ENCODE assay signal across 19 cellular contexts in genomic region chr22:32333141-32333768, GRCh38. TPM values are rescaled to one million over a fixed set of nuclear protein-coding genes. Genes with fewer than 3 reads are reported as not detected.
DNase-seq lines count a peak whose midpoint lies in the region; ATAC-seq and TF ChIP-seq lines count a peak whose summit lies in the region.
"Had no signal": no experiment of that assay in that cellular context is flagged by ENCODE, and none has a peak within 500 bp of the region (broad histone marks: within the 10 kb centered on the region; RNA-seq: fewer than 3 reads in every experiment).

No MANE protein-coding gene starts in this region.

- H3K9me3 ChIP-seq in right atrium auricular region (no peaks in the 10 kb centered on the region), heart right ventricle (peaks cover 0 to 4% (median 0%) of the 10 kb centered on the region in 11 donors), neuronal stem cell (replicated peaks in 1 of 2; ENCODE audit: control insufficient read depth in 2 of 2, insufficient read depth in 1 of 2, low read depth in 1 of 2, low read length in 2 of 2) (peaks cover 0 to 2% of the 10 kb centered on the region in 2 donors), vagina (no peaks in the 10 kb centered on the region)

- H3K18ac ChIP-seq in neuronal stem cell (ENCODE audit: low read length), result peak overlapping the region; percentile 90

- TF ChIP-seq CTCF in right atrium auricular region (IDR thresholded peaks at IDR 0.05) (no peak), heart right ventricle (IDR thresholded peaks at IDR 0.05) (no peak), coronary artery (IDR thresholded peaks at IDR 0.05) (no peak), vagina (IDR thresholded peaks at IDR 0.05) (no peak)

- H4K91ac ChIP-seq in neuronal stem cell (ENCODE audit: low read depth, low read length, poor library complexity), result peak overlapping the region; percentile 86

- H3K4me3 ChIP-seq in right atrium auricular region (no peak overlapping the region), heart right ventricle (no peak overlapping the region), coronary artery (no peak overlapping the region), neuronal stem cell (ENCODE audit: low read length in 2 of 2) (no peak overlapping the region), vagina (no peak overlapping the region)

- H3K27me3 ChIP-seq in right atrium auricular region (no peaks in the 10 kb centered on the region), heart right ventricle (no peaks in the 10 kb centered on the region), neuronal stem cell (ENCODE audit: control insufficient read depth in 3 of 3, insufficient read depth in 3 of 3, low read depth in 1 of 3, low read length in 3 of 3) (no peaks in the 10 kb centered on the region), vagina (no peaks in the 10 kb centered on the region)

- no peak for TF ChIP-seq POLR2A in vagina (IDR thresholded peaks at IDR 0.05)

- intact Hi-C loops in heart right ventricle (cut with DNase I) (no loop called here), vagina (cut with DNase I) (no loop called here)

- ATAC-seq in heart right ventricle, result no peak
- ATAC-seq: HCT116 had no signal

- H2AK5ac ChIP-seq in neuronal stem cell (ENCODE audit: low read depth, low read length), result peak overlapping the region; percentile 93

- peak overlapping the region; percentile 19 for H3K23ac ChIP-seq in neuronal stem cell (ENCODE audit: low read depth, low read length, poor library complexity)

- no peak overlapping the region for H3K27ac ChIP-seq in right atrium auricular region
- no peak overlapping the region for H3K27ac ChIP-seq in heart right ventricle
- H3K27ac ChIP-seq in coronary artery, result no peak overlapping the region
- no peak overlapping the region for H3K27ac ChIP-seq in neuronal stem cell (replicated peaks; ENCODE audit: low read length)
- H3K27ac ChIP-seq in vagina, result no peak overlapping the region
- H3K27ac ChIP-seq: HL-60 had no signal

- peak overlapping the region; percentile 97 for H3K14ac ChIP-seq in neuronal stem cell (ENCODE audit: low read length)

- H4K8ac ChIP-seq in neuronal stem cell (ENCODE audit: low read depth, low read length), result peak overlapping the region; percentile 58

- H3K36me3 ChIP-seq in right atrium auricular region (no peaks in the 10 kb centered on the region), heart right ventricle (no peaks in the 10 kb centered on the region), neuronal stem cell (replicated peaks in 1 of 2; ENCODE audit: control insufficient read depth in 2 of 2, insufficient read depth in 2 of 2, low read length in 2 of 2) (no peaks in the 10 kb centered on the region), vagina (no peaks in the 10 kb centered on the region)

- peak overlapping the region; percentile 97 for H2BK5ac ChIP-seq in neuronal stem cell (ENCODE audit: low read length)

- H2BK12ac ChIP-seq in neuronal stem cell (ENCODE audit: low read length), result peak overlapping the region; percentile 80

- DNase-seq in right atrium auricular region (ENCODE audit: low spot score) (peak; percentile 44), heart right ventricle (no peak), coronary artery (ENCODE audit: low spot score) (peak; percentile 59), neuronal stem cell (ENCODE audit: low spot score) (no peak), vagina (ENCODE audit: extremely low spot score in 2 of 2) (peak; percentile 44 to 58), COLO829 (ENCODE audit: low spot score) (no peak), H4 (ENCODE audit: low spot score) (no peak)
- DNase-seq: CD4-positive, CD25-positive, alpha-beta regulatory T cell; EL; MV-4-11; NCI-H1417; NCI-H1930; NCI-H2171; NCI-H446; NCI-H69 had no signal

- no peaks in the 10 kb centered on the region for H3K4me1 ChIP-seq in right atrium auricular region
- H3K4me1 ChIP-seq in heart right ventricle, result peaks cover 0 to 32% (median 0%) of the 10 kb centered on the region in 9 donors
- peaks cover 31 to 38% of the 10 kb centered on the region in 2 donors for H3K4me1 ChIP-seq in neuronal stem cell (ENCODE audit: control insufficient read depth in 2 of 2, insufficient read depth in 1 of 2, low read depth in 1 of 2, low read length in 2 of 2)
- peaks cover 13% of the 10 kb centered on the region for H3K4me1 ChIP-seq in vagina

- peaks cover 3% of the 10 kb centered on the region for H3K79me1 ChIP-seq in neuronal stem cell (ENCODE audit: low read depth, low read length)

- WGBS in heart right ventricle, 2 donors, result 84 to 90% methylated on average over 10 of the region's 10 CpGs
- WGBS in neuronal stem cell (ENCODE audit: extremely low coverage in 2 of 2, insufficient read length in 2 of 2, insufficient replicate concordance in 1 of 2), 2 donors, result no CpG with 5 or more reads among the region's 10 CpGs

- H2AFZ ChIP-seq in neuronal stem cell (ENCODE audit: low read length), result peak overlapping the region; percentile 44

- H3K4ac ChIP-seq in neuronal stem cell (ENCODE audit: low read length), result peak overlapping the region; percentile 71

- H3K4me2 ChIP-seq in neuronal stem cell (ENCODE audit: insufficient read depth, low read length, poor library complexity, severe bottlenecking), result no peak overlapping the region

- peak overlapping the region; percentile 76 for H2BK15ac ChIP-seq in neuronal stem cell (ENCODE audit: low read length)

- no peak overlapping the region for H3K9ac ChIP-seq in neuronal stem cell (ENCODE audit: low read depth, low read length, poor library complexity)

- H2BK120ac ChIP-seq in neuronal stem cell (ENCODE audit: low read depth, low read length), result peak overlapping the region; percentile 91

RNA-seq across cellular contexts. Expression of gene RFPL3, which starts 24.4 kb away (rescaled TPM):
- total RNA-seq in right atrium auricular region (not detected), heart right ventricle (not detected), vagina (not detected)
- polyA plus RNA-seq in heart right ventricle, result not detected
- not detected for polyA plus RNA-seq in neuronal stem cell (2013, experiment 1 of 2)
- not detected for polyA plus RNA-seq in neuronal stem cell (2013, experiment 2 of 2)
- total RNA-seq in H4 (2014; rRNA removed; shearing (Covaris generic)), result not detected in 2 replicates
- total RNA-seq: CD4-positive, CD25-positive, alpha-beta regulatory T cell; OCI-LY7; RPMI7951 had no signal
- polyA plus RNA-seq: CD4-positive, CD25-positive, alpha-beta regulatory T cell had no signal

Comparison
In these comparisons a context has a peak if more than half of its experiments do, and no peak if none do; other contexts are left out.
1. DNase-seq: peak in right atrium auricular region (single experiment), coronary artery (single experiment) and vagina (2 of 2); none in heart right ventricle (0 of 2), neuronal stem cell (single experiment), COLO829 (single experiment) and H4 (single experiment).